In genomic region chr5:45639038-45639437, GRCh38 we compare ENCODE assay signal across 14 cellular contexts. TPM values are rescaled to one million over a fixed set of nuclear protein-coding genes. Genes with fewer than 3 reads are reported as not detected.
DNase-seq lines count a peak whose midpoint lies in the region; ATAC-seq and TF ChIP-seq lines count a peak whose summit lies in the region.
"Had no signal": no experiment of that assay in that cellular context is flagged by ENCODE, and none has a peak within 500 bp of the region (broad histone marks: within the 10 kb centered on the region; RNA-seq: fewer than 3 reads in every experiment).

No MANE protein-coding gene starts in this region.

- no peaks in the 10 kb centered on the region for H3K36me3 ChIP-seq in DOHH2 (ENCODE audit: control insufficient read depth, low read length)
- no peaks in the 10 kb centered on the region for H3K36me3 ChIP-seq in left lung
- H3K36me3 ChIP-seq: thyroid gland had no signal

- ATAC-seq in activated CD8-positive, alpha-beta memory T cell treated with anti-CD3 and anti-CD28 coated beads, Interleukin-2, amount 10 ng/mL, durations not matched to agents 7 days and 5 days: no peak
- no peak for ATAC-seq in left lung
- ATAC-seq: activated T-helper 17 cell treated with anti-CD3 and anti-CD28 coated beads, Interleukin-2, amount 50 U/mL, for 72 hours; natural killer cell treated with Interleukin-12 subunit alpha and Interleukin-12 subunit beta and Interleukin-15 and Interleukin-18, amount 100 ng/mL, for 72 hours had no signal

- H3K4me1 ChIP-seq in DOHH2 (ENCODE audit: control insufficient read depth, low read length) (no peaks in the 10 kb centered on the region), left lung (no peaks in the 10 kb centered on the region)
- H3K4me1 ChIP-seq: thyroid gland had no signal

- H3K27ac ChIP-seq in 22Rv1 (no peak overlapping the region), DOHH2 (ENCODE audit: low read depth, low read length) (no peak overlapping the region), left lung (no peak overlapping the region)
- H3K27ac ChIP-seq: thyroid gland had no signal

- H3K4me3 ChIP-seq in DOHH2 (ENCODE audit: low read length): no peak overlapping the region
- no peak overlapping the region for H3K4me3 ChIP-seq in left lung
- H3K4me3 ChIP-seq: thyroid gland had no signal

- DNase-seq in NCI-H2171 (lab: John Stamatoyannopoulos, UW) (peak; percentile 37), dermis blood vessel endothelial cell (peak; percentile 0), left lung (no peak)
- no peak for DNase-seq in activated CD8-positive, alpha-beta memory T cell treated with anti-CD3 and anti-CD28 coated beads, Interleukin-2, amount 10 ng/mL, durations not matched to agents 7 days and 5 days
- no peak for DNase-seq in stimulated activated naive CD4-positive, alpha-beta T cell treated with Interleukin-2 at 50 U/mL for 16 hours (lab: John Stamatoyannopoulos, UW)
- DNase-seq in stimulated activated CD4-positive, alpha-beta T cell treated with anti-CD3 and anti-CD28 coated beads, Interleukin-15, amount 100 ng/mL, for 24 hours: no peak
- DNase-seq: CD4-positive, alpha-beta memory T cell; stimulated activated CD4-positive, alpha-beta T cell treated with anti-CD3 and anti-CD28 coated beads, Interleukin-4, amount 100 ng/mL, for 4 hours; thyroid gland had no signal

- H3K4me1 Mint-ChIP-seq in activated CD8-positive, alpha-beta memory T cell treated with anti-CD3 and anti-CD28 coated beads, Interleukin-2, amount 10 ng/mL, durations not matched to agents 7 days and 5 days: no peaks in the 10 kb centered on the region
- H3K4me1 Mint-ChIP-seq: activated T-helper 17 cell treated with anti-CD3 and anti-CD28 coated beads, Interleukin-2, amount 50 U/mL, for 72 hours; CD4-positive, alpha-beta memory T cell had no signal

- H3K27me3 Mint-ChIP-seq in activated CD8-positive, alpha-beta memory T cell treated with anti-CD3 and anti-CD28 coated beads, Interleukin-2, amount 10 ng/mL, durations not matched to agents 7 days and 5 days: no peaks in the 10 kb centered on the region
- H3K27me3 Mint-ChIP-seq: activated T-helper 17 cell treated with anti-CD3 and anti-CD28 coated beads, Interleukin-2, amount 50 U/mL, for 72 hours; CD4-positive, alpha-beta memory T cell; natural killer cell treated with Interleukin-12 subunit alpha and Interleukin-12 subunit beta and Interleukin-15 and Interleukin-18, amount 100 ng/mL, for 72 hours had no signal

- CTCF ChIA-PET in activated CD8-positive, alpha-beta memory T cell treated with anti-CD3 and anti-CD28 coated beads, Interleukin-2, amount 10 ng/mL, durations not matched to agents 7 days and 5 days (lab: Charles Lee): no interaction called here

- H3F3A ChIP-seq in DOHH2 (ENCODE audit: control insufficient read depth, insufficient read depth): no peaks in the 10 kb centered on the region

- H3K27ac Mint-ChIP-seq in activated CD8-positive, alpha-beta memory T cell treated with anti-CD3 and anti-CD28 coated beads, Interleukin-2, amount 10 ng/mL, durations not matched to agents 7 days and 5 days: no peak overlapping the region
- H3K27ac Mint-ChIP-seq: activated T-helper 17 cell treated with anti-CD3 and anti-CD28 coated beads, Interleukin-2, amount 50 U/mL, for 72 hours; CD4-positive, alpha-beta memory T cell; natural killer cell treated with Interleukin-12 subunit alpha and Interleukin-12 subunit beta and Interleukin-15 and Interleukin-18, amount 100 ng/mL, for 72 hours had no signal

- no peaks in the 10 kb centered on the region for H3K9me2 ChIP-seq in DOHH2 (replicated peaks; ENCODE audit: control insufficient read depth, low read length)

- H3K4me3 Mint-ChIP-seq in activated CD8-positive, alpha-beta memory T cell treated with anti-CD3 and anti-CD28 coated beads, Interleukin-2, amount 10 ng/mL, durations not matched to agents 7 days and 5 days: no peak overlapping the region
- H3K4me3 Mint-ChIP-seq: activated T-helper 17 cell treated with anti-CD3 and anti-CD28 coated beads, Interleukin-2, amount 50 U/mL, for 72 hours; CD4-positive, alpha-beta memory T cell; natural killer cell treated with Interleukin-12 subunit alpha and Interleukin-12 subunit beta and Interleukin-15 and Interleukin-18, amount 100 ng/mL, for 72 hours had no signal

- H3K9me3 Mint-ChIP-seq in activated CD8-positive, alpha-beta memory T cell treated with anti-CD3 and anti-CD28 coated beads, Interleukin-2, amount 10 ng/mL, durations not matched to agents 7 days and 5 days (ENCODE audit: low read depth): peaks cover 10% of the 10 kb centered on the region

- no peaks in the 10 kb centered on the region for H3K36me3 Mint-ChIP-seq in activated CD8-positive, alpha-beta memory T cell treated with anti-CD3 and anti-CD28 coated beads, Interleukin-2, amount 10 ng/mL, durations not matched to agents 7 days and 5 days
- H3K36me3 Mint-ChIP-seq: CD4-positive, alpha-beta memory T cell; natural killer cell treated with Interleukin-12 subunit alpha and Interleukin-12 subunit beta and Interleukin-15 and Interleukin-18, amount 100 ng/mL, for 72 hours had no signal

- H3K4me2 ChIP-seq in DOHH2 (ENCODE audit: low read length): no peak overlapping the region

- H3K9me3 ChIP-seq in DOHH2 (ENCODE audit: control insufficient read depth, insufficient read depth, low read length) (no peaks in the 10 kb centered on the region), left lung (no peaks in the 10 kb centered on the region)
- H3K9me3 ChIP-seq: thyroid gland had no signal

- H3K27me3 ChIP-seq in DOHH2 (ENCODE audit: control insufficient read depth, low read length) (no peaks in the 10 kb centered on the region), left lung (no peaks in the 10 kb centered on the region)
- H3K27me3 ChIP-seq: thyroid gland had no signal

- intact Hi-C loops in left lung (cut with DNase I): no loop called here

- H4K20me1 ChIP-seq in DOHH2 (ENCODE audit: control insufficient read depth, insufficient read depth, low read depth, low read length): no peaks in the 10 kb centered on the region

- no peaks in the 10 kb centered on the region for H3K79me2 ChIP-seq in DOHH2 (ENCODE audit: control insufficient read depth, low read length)

- TF ChIP-seq CTCF in 22Rv1 (IDR thresholded peaks at IDR 0.05) (peak; percentile 61), DOHH2 (IDR thresholded peaks at IDR 0.05; ENCODE audit: low read depth, low read length, poor library complexity, severe bottlenecking) (peak; percentile 27), left lung (IDR thresholded peaks at IDR 0.05) (no peak)

RNA-seq across cellular contexts. Expression of gene HCN1, which starts 57.1 kb away (rescaled TPM):
- total RNA-seq in dermis blood vessel endothelial cell: not detected in 2 replicates
- not detected for total RNA-seq in activated CD8-positive, alpha-beta memory T cell treated with anti-CD3 and anti-CD28 coated beads, Interleukin-2, amount 10 ng/mL, durations not matched to agents 7 days and 5 days
- under 1 TPM in 1 of 2 donors, not detected in 1; 0.09 TPM for total RNA-seq in left lung
- total RNA-seq: activated T-helper 17 cell treated with anti-CD3 and anti-CD28 coated beads, Interleukin-2, amount 50 U/mL, for 72 hours; CD4-positive, alpha-beta memory T cell; dermis microvascular lymphatic vessel endothelial cell; natural killer cell treated with Interleukin-12 subunit alpha and Interleukin-12 subunit beta and Interleukin-15 and Interleukin-18, amount 100 ng/mL, for 72 hours had no signal

Comparison
In these comparisons a context has a peak if more than half of its experiments do, and no peak if none do; other contexts are left out.
1. CTCF ChIP-seq: peak in 22Rv1 (single experiment) and DOHH2 (single experiment); none in left lung (0 of 2).
2. DNase-seq: peak in NCI-H2171 (single experiment) and dermis blood vessel endothelial cell (single experiment); none in activated CD8-positive, alpha-beta memory T cell treated with anti-CD3 and anti-CD28 coated beads, Interleukin-2, amount 10 ng/mL, durations not matched to agents 7 days and 5 days (single experiment), stimulated activated naive CD4-positive, alpha-beta T cell treated with Interleukin-2 at 50 U/mL for 16 hours (single experiment), stimulated activated CD4-positive, alpha-beta T cell treated with anti-CD3 and anti-CD28 coated beads, Interleukin-15, amount 100 ng/mL, for 24 hours (single experiment) and left lung (0 of 2).